8 cellular contexts compared by ENCODE assay signal in genomic region chr3:158802399-158803023, GRCh38. TPM values are rescaled to one million over a fixed set of nuclear protein-coding genes. Genes with fewer than 3 reads are reported as not detected.
DNase-seq lines count a peak whose midpoint lies in the region; ATAC-seq and TF ChIP-seq lines count a peak whose summit lies in the region.

No MANE protein-coding gene starts in this region.

- H3K27me3 Mint-ChIP-seq in IgD-negative memory B cell = no peaks in the 10 kb centered on the region
- H3K27me3 Mint-ChIP-seq in activated CD8-positive, alpha-beta T cell treated with anti-CD3 and anti-CD28 coated beads for 36 hours = no peaks in the 10 kb centered on the region
- H3K27me3 Mint-ChIP-seq in progenitor cell of endocrine pancreas = peaks cover 32% of the 10 kb centered on the region

- H3K36me3 Mint-ChIP-seq in IgD-negative memory B cell (peaks cover 2% of the 10 kb centered on the region), progenitor cell of endocrine pancreas (ENCODE audit: insufficient read depth) (no peaks in the 10 kb centered on the region)
- peaks cover 6% of the 10 kb centered on the region for H3K36me3 Mint-ChIP-seq in activated CD8-positive, alpha-beta T cell treated with anti-CD3 and anti-CD28 coated beads for 36 hours (ENCODE audit: low read depth)

- TF ChIP-seq CTCF in activated CD8-positive, alpha-beta T cell treated with anti-CD3 and anti-CD28 coated beads for 36 hours (IDR thresholded peaks at IDR 0.05) = no peak
- TF ChIP-seq CTCF in progenitor cell of endocrine pancreas (IDR thresholded peaks at IDR 0.05; ENCODE audit: unreplicated experiment) = no peak

- H3K9me3 Mint-ChIP-seq in IgD-negative memory B cell (no peaks in the 10 kb centered on the region), progenitor cell of endocrine pancreas (ENCODE audit: low read depth) (no peaks in the 10 kb centered on the region)
- no peaks in the 10 kb centered on the region for H3K9me3 Mint-ChIP-seq in activated CD8-positive, alpha-beta T cell treated with anti-CD3 and anti-CD28 coated beads for 36 hours

- POLR2A ChIA-PET in activated CD8-positive, alpha-beta T cell treated with anti-CD3 and anti-CD28 coated beads for 36 hours (lab: Charles Lee) = interaction anchor here (2.5 kb wide), 1 partner anchor 9 kb away, joined by 15 read pairs; no protein-coding TSS in a partner anchor

- intact Hi-C loops in activated CD8-positive, alpha-beta T cell treated with anti-CD3 and anti-CD28 coated beads for 36 hours (cut with micrococcal nuclease) = no loop called here
- intact Hi-C loops in Right ventricle myocardium superior (cut with DNase I) = no loop called here

- DNase-seq in NCI-H1105 (lab: John Stamatoyannopoulos, UW) (peak; percentile 6), NCI-H1105 treated with DMSO at 0.1 percent for 48 hours (lab: John Stamatoyannopoulos, UW) (no peak), Right ventricle myocardium superior (no peak), progenitor cell of endocrine pancreas (ENCODE audit: low spot score, unreplicated experiment) (no peak)
- DNase-seq in activated CD8-positive, alpha-beta T cell treated with anti-CD3 and anti-CD28 coated beads for 36 hours = peak; percentile 28
- DNase-seq in central memory CD4-positive, alpha-beta T cell = no peak

- CTCF ChIA-PET in activated CD8-positive, alpha-beta T cell treated with anti-CD3 and anti-CD28 coated beads for 36 hours (lab: Charles Lee) = interaction anchor here (0.7 to 3.9 kb wide), 11 partner anchors 8 to 158 kb away, joined by 3 to 31 read pairs (median 7); partner anchors contain the start of gene GFM1

- H3K4me3 Mint-ChIP-seq in IgD-negative memory B cell (peak overlapping the region; percentile 94 to 99 (median 98)), progenitor cell of endocrine pancreas (ENCODE audit: low read depth) (peak overlapping the region; percentile 84)
- peak overlapping the region; percentile 83 for H3K4me3 Mint-ChIP-seq in activated CD8-positive, alpha-beta T cell treated with anti-CD3 and anti-CD28 coated beads for 36 hours

- H3K4me1 Mint-ChIP-seq in IgD-negative memory B cell (peaks cover 8 to 32% (median 30%) of the 10 kb centered on the region in 3 donors), progenitor cell of endocrine pancreas (ENCODE audit: low read depth) (peaks cover 8% of the 10 kb centered on the region)
- H3K4me1 Mint-ChIP-seq in activated CD8-positive, alpha-beta T cell treated with anti-CD3 and anti-CD28 coated beads for 36 hours (ENCODE audit: low read depth) = peaks cover 20% of the 10 kb centered on the region

- H3K27ac Mint-ChIP-seq in IgD-negative memory B cell = peak overlapping the region; percentile 93 to 98 (median 95)
- H3K27ac Mint-ChIP-seq in activated CD8-positive, alpha-beta T cell treated with anti-CD3 and anti-CD28 coated beads for 36 hours = peak overlapping the region; percentile 49
- H3K27ac Mint-ChIP-seq in progenitor cell of endocrine pancreas = peak overlapping the region; percentile 87

- ATAC-seq in GM21576 (IDR thresholded peaks at IDR 0.05; ENCODE audit: unreplicated experiment) (peak; percentile 24), Right ventricle myocardium superior (ENCODE audit: poor library complexity) (peak; percentile 39)
- no peak for ATAC-seq in activated CD8-positive, alpha-beta T cell treated with anti-CD3 and anti-CD28 coated beads for 36 hours

RNA-seq across cellular contexts. Expression of gene MFSD1, which starts 0.7 kb away (rescaled TPM):
- 66.6 TPM for polyA plus RNA-seq in IgD-negative memory B cell
- total RNA-seq in activated CD8-positive, alpha-beta T cell treated with anti-CD3 and anti-CD28 coated beads for 36 hours = 1 to 10 TPM; 9.2 to 9.7 TPM
- 27.3 TPM for total RNA-seq in Right ventricle myocardium superior
- total RNA-seq in progenitor cell of endocrine pancreas = 17.6 and 17.8 TPM in 2 replicates

Comparison
In these comparisons a context has a peak if more than half of its experiments do, and no peak if none do; other contexts are left out.
1. DNase-seq: peak in NCI-H1105 (single experiment) and activated CD8-positive, alpha-beta T cell treated with anti-CD3 and anti-CD28 coated beads for 36 hours (single experiment); none in NCI-H1105 treated with DMSO at 0.1 percent for 48 hours (single experiment), Right ventricle myocardium superior (single experiment), progenitor cell of endocrine pancreas (single experiment) and central memory CD4-positive, alpha-beta T cell (single experiment).
2. Peak in every context shown above with its lines, with median percentiles within 50 percentile points of each other: H3K27ac Mint-ChIP-seq and H3K4me3 Mint-ChIP-seq.